In genomic region chr1:84573967-84574842, GRCh38 we compare ENCODE assay signal across 8 cellular contexts. TPM values are rescaled to one million over a fixed set of nuclear protein-coding genes. Genes with fewer than 3 reads are reported as not detected.
DNase-seq lines count a peak whose midpoint lies in the region; ATAC-seq and TF ChIP-seq lines count a peak whose summit lies in the region.

Gene CTBS (minus strand): TSS chr1:84574440. CDS start chr1:84574415, 25 bp downstream.

- TF ChIP-seq CTCF in C4-2B (conservative IDR thresholded peaks at IDR 0.05) (no peak; the same call in 1 of the 2 replicates), liver (IDR thresholded peaks at IDR 0.05; ENCODE audit: low read depth, low read length, missing input control) (no peak)

- TF ChIP-seq RAD21 in liver (IDR thresholded peaks at IDR 0.05): peak; percentile 10 to 22

- H3K27ac ChIP-seq in C4-2B: peak within 1 kb of the TSS; percentile 99
- H3K27ac ChIP-seq in liver (ENCODE audit: low read depth in 1 of 2, low read length in 2 of 2): peak within 1 kb of the TSS; percentile 94 to 99

- no peaks in the 10 kb centered on the region for H3K9me3 ChIP-seq in liver (ENCODE audit: control insufficient read depth in 4 of 4, low read length in 3 of 4)

- no peaks in the 10 kb centered on the region for H3K27me3 ChIP-seq in liver (ENCODE audit: control insufficient read depth in 4 of 4, insufficient read depth in 4 of 4, low read length in 3 of 4)

- under 1% methylated on average over 67 of the region's 67 CpGs for WGBS in liver

- H3K4me3 ChIP-seq in liver (ENCODE audit: low read depth in 1 of 3, low read length in 3 of 3): peak within 1 kb of the TSS; percentile 81 to 87 (median 81)

- peak; percentile 80 for DNase-seq in NCI-H774 (lab: John Stamatoyannopoulos, UW)
- peak; percentile 81 to 83 for DNase-seq in activated CD4-positive, alpha-beta T cell treated with anti-CD3 and anti-CD28 coated beads, Interleukin-2, amount 50 U/mL, for 48 hours
- peak; percentile 69 to 91 for DNase-seq in dermis microvascular lymphatic vessel endothelial cell (ENCODE audit: low read depth in 2 of 2)
- DNase-seq in stimulated activated CD4-positive, alpha-beta T cell treated with anti-CD3 and anti-CD28 coated beads, Interleukin-4, amount 100 ng/mL, for 24 hours: peak; percentile 83

- peaks cover 0 to 10% (median 2%) of the 10 kb centered on the region in 4 donors for H3K36me3 ChIP-seq in liver (ENCODE audit: control insufficient read depth in 4 of 4, insufficient read depth in 3 of 4, low read depth in 1 of 4, low read length in 3 of 4)

- H3K9ac ChIP-seq in liver (ENCODE audit: low read depth in 1 of 2, low read length in 2 of 2): peak within 1 kb of the TSS; percentile 95 to 97

- H3K4me1 ChIP-seq in liver (ENCODE audit: control insufficient read depth in 4 of 4, insufficient read depth in 4 of 4, low read length in 3 of 4): peaks cover 0 to 12% (median 4%) of the 10 kb centered on the region in 4 donors

- peak; percentile 75 for ATAC-seq in GM19351 (IDR thresholded peaks at IDR 0.05; ENCODE audit: unreplicated experiment)
- ATAC-seq in HG03520 (IDR thresholded peaks at IDR 0.05; ENCODE audit: unreplicated experiment): peak; percentile 77

TF ChIP-seq in liver, 16 proteins besides CTCF, POLR2A, EP300 and RAD21:
- TF ChIP-seq, protein P1, sequence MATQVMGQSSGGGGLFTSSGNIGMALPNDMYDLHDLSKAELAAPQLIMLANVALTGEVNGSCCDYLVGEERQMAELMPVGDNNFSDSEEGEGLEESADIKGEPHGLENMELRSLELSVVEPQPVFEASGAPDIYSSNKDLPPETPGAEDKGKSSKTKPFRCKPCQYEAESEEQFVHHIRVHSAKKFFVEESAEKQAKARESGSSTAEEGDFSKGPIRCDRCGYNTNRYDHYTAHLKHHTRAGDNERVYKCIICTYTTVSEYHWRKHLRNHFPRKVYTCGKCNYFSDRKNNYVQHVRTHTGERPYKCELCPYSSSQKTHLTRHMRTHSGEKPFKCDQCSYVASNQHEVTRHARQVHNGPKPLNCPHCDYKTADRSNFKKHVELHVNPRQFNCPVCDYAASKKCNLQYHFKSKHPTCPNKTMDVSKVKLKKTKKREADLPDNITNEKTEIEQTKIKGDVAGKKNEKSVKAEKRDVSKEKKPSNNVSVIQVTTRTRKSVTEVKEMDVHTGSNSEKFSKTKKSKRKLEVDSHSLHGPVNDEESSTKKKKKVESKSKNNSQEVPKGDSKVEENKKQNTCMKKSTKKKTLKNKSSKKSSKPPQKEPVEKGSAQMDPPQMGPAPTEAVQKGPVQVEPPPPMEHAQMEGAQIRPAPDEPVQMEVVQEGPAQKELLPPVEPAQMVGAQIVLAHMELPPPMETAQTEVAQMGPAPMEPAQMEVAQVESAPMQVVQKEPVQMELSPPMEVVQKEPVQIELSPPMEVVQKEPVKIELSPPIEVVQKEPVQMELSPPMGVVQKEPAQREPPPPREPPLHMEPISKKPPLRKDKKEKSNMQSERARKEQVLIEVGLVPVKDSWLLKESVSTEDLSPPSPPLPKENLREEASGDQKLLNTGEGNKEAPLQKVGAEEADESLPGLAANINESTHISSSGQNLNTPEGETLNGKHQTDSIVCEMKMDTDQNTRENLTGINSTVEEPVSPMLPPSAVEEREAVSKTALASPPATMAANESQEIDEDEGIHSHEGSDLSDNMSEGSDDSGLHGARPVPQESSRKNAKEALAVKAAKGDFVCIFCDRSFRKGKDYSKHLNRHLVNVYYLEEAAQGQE (IDR thresholded peaks at IDR 0.05): peak; percentile 42
- TF ChIP-seq TAF1 (conservative IDR thresholded peaks at IDR 0.05) (peak; percentile 71), JUND (IDR thresholded peaks at IDR 0.05) (no peak), GABPA (IDR thresholded peaks at IDR 0.05 in 1 of 2, conservative IDR thresholded peaks at IDR 0.05 in 1 of 2) (peak in 1 of 2 donors; percentile 15), SP1 (IDR thresholded peaks at IDR 0.05) (peak; percentile 29), NR2F2 (IDR thresholded peaks at IDR 0.05) (no peak), MAX (IDR thresholded peaks at IDR 0.05) (no peak), HNF4G (IDR thresholded peaks at IDR 0.05) (no peak), EGR1 (IDR thresholded peaks at IDR 0.05; ENCODE audit: low read depth in 2 of 2) (no peak), FOXA2 (IDR thresholded peaks at IDR 0.05) (no peak)

RNA-seq across cellular contexts. Expression of gene CTBS, which starts in this region (rescaled TPM):
- total RNA-seq in dermis microvascular lymphatic vessel endothelial cell: 3.2 and 5.2 TPM in 2 replicates
- total RNA-seq in liver: 10 to 100 TPM in 1 of 2 donors, 1 to 10 TPM in 1; 8.5 to 16.4 TPM
- 10 to 100 TPM; 23.4 to 26.9 TPM for polyA plus RNA-seq in liver

Comparison
In these comparisons a context has a peak if more than half of its experiments do, and no peak if none do; other contexts are left out.
1. Peak in every context shown above with its lines: DNase-seq, ATAC-seq, H3K4me3 ChIP-seq and H3K27ac ChIP-seq.